In genomic region chr14:24093901-24094838, GRCh38 we compare ENCODE assay signal across 8 cellular contexts. TPM values are rescaled to one million over a fixed set of nuclear protein-coding genes. Genes with fewer than 3 reads are reported as not detected.
DNase-seq lines count a peak whose midpoint lies in the region; ATAC-seq and TF ChIP-seq lines count a peak whose summit lies in the region.

Gene PCK2, plus strand, starts transcription at chr14:24094311. Its CDS starts 95 bp downstream, at chr14:24094406.

- H3K27me3 Mint-ChIP-seq in activated CD8-positive, alpha-beta memory T cell treated with anti-CD3 and anti-CD28 coated beads, Interleukin-2, amount 10 ng/mL, durations not matched to agents 7 days and 5 days = no peaks in the 10 kb centered on the region
- H3K27me3 Mint-ChIP-seq in endothelial cell (ENCODE audit: unreplicated experiment) = peaks cover 10% of the 10 kb centered on the region
- H3K27me3 Mint-ChIP-seq in mesothelial cell of epicardium (ENCODE audit: low read depth) = no peaks in the 10 kb centered on the region

- peaks cover 33% of the 10 kb centered on the region for H3K4me1 Mint-ChIP-seq in activated CD8-positive, alpha-beta memory T cell treated with anti-CD3 and anti-CD28 coated beads, Interleukin-2, amount 10 ng/mL, durations not matched to agents 7 days and 5 days
- H3K4me1 Mint-ChIP-seq in endothelial cell (ENCODE audit: unreplicated experiment) = peaks cover 18% of the 10 kb centered on the region
- peaks cover 22% of the 10 kb centered on the region for H3K4me1 Mint-ChIP-seq in mesothelial cell of epicardium

- TF ChIP-seq CTCF in endothelial cell (IDR thresholded peaks at IDR 0.05; ENCODE audit: unreplicated experiment) = no peak
- TF ChIP-seq CTCF in mesothelial cell of epicardium (IDR thresholded peaks at IDR 0.05; ENCODE audit: unreplicated experiment) = no peak

- no peaks in the 10 kb centered on the region for H3K9me3 Mint-ChIP-seq in activated CD8-positive, alpha-beta memory T cell treated with anti-CD3 and anti-CD28 coated beads, Interleukin-2, amount 10 ng/mL, durations not matched to agents 7 days and 5 days (ENCODE audit: low read depth)
- H3K9me3 Mint-ChIP-seq in endothelial cell (ENCODE audit: unreplicated experiment) (no peaks in the 10 kb centered on the region), mesothelial cell of epicardium (no peaks in the 10 kb centered on the region)

- H3K4me3 Mint-ChIP-seq in activated CD8-positive, alpha-beta memory T cell treated with anti-CD3 and anti-CD28 coated beads, Interleukin-2, amount 10 ng/mL, durations not matched to agents 7 days and 5 days = peak within 1 kb of the TSS; percentile 99
- H3K4me3 Mint-ChIP-seq in endothelial cell (ENCODE audit: unreplicated experiment) = peak within 1 kb of the TSS; percentile 95
- peak within 1 kb of the TSS; percentile 81 for H3K4me3 Mint-ChIP-seq in mesothelial cell of epicardium

- peaks cover 22% of the 10 kb centered on the region for H3K36me3 Mint-ChIP-seq in activated CD8-positive, alpha-beta memory T cell treated with anti-CD3 and anti-CD28 coated beads, Interleukin-2, amount 10 ng/mL, durations not matched to agents 7 days and 5 days
- peaks cover 8% of the 10 kb centered on the region for H3K36me3 Mint-ChIP-seq in endothelial cell (ENCODE audit: low read depth, unreplicated experiment)
- H3K36me3 Mint-ChIP-seq in mesothelial cell of epicardium = no peaks in the 10 kb centered on the region

- DNase-seq in CD1c-positive myeloid dendritic cell (ENCODE audit: extremely low spot score) (peak; percentile 85), HT-29 (ENCODE audit: low spot score) (peak; percentile 77), NOMO-1 treated with dmso at 0.1 percent for 144 hours (lab: John Stamatoyannopoulos, UW; ENCODE audit: unreplicated experiment) (peak; percentile 86), endothelial cell (ENCODE audit: low spot score) (peak; percentile 63), mesothelial cell of epicardium (ENCODE audit: low spot score in 2 of 2, unreplicated experiment in 2 of 2) (peak; percentile 61 to 73)
- DNase-seq in activated CD8-positive, alpha-beta memory T cell treated with anti-CD3 and anti-CD28 coated beads, Interleukin-2, amount 10 ng/mL, durations not matched to agents 7 days and 5 days = peak; percentile 89
- DNase-seq in stimulated activated CD8-positive, alpha-beta memory T cell treated with anti-CD3 and anti-CD28 coated beads, Interleukin-2, amount 100 ng/mL, for 48 hours (ENCODE audit: low read depth in 2 of 2) = peak; percentile 85 to 88

- ATAC-seq in GM19463 (IDR thresholded peaks at IDR 0.05; ENCODE audit: unreplicated experiment) = peak; percentile 57
- peak; percentile 74 for ATAC-seq in activated CD8-positive, alpha-beta memory T cell treated with anti-CD3 and anti-CD28 coated beads, Interleukin-2, amount 10 ng/mL, durations not matched to agents 7 days and 5 days

- CTCF ChIA-PET in activated CD8-positive, alpha-beta memory T cell treated with anti-CD3 and anti-CD28 coated beads, Interleukin-2, amount 10 ng/mL, durations not matched to agents 7 days and 5 days (lab: Charles Lee) = interaction anchor here (0.7 to 12.1 kb wide), 15 partner anchors 9 to 535 kb away, joined by 3 to 225 read pairs (median 4); partner anchors contain the start of genes DCAF11, EMC9, IRF9 and NRL

- H3K27ac Mint-ChIP-seq in activated CD8-positive, alpha-beta memory T cell treated with anti-CD3 and anti-CD28 coated beads, Interleukin-2, amount 10 ng/mL, durations not matched to agents 7 days and 5 days = peak within 1 kb of the TSS; percentile 99
- H3K27ac Mint-ChIP-seq in endothelial cell (ENCODE audit: unreplicated experiment) = peak within 1 kb of the TSS; percentile 74
- H3K27ac Mint-ChIP-seq in mesothelial cell of epicardium = peak within 1 kb of the TSS; percentile 75

RNA-seq across cellular contexts. Expression of gene PCK2, which starts in this region (rescaled TPM):
- total RNA-seq in HT-29 (2014; rRNA removed; shearing (Covaris generic)) = 30.5 and 36.1 TPM in 2 replicates
- total RNA-seq in activated CD8-positive, alpha-beta memory T cell treated with anti-CD3 and anti-CD28 coated beads, Interleukin-2, amount 10 ng/mL, durations not matched to agents 7 days and 5 days = 10 to 100 TPM; 61.7 to 87.0 TPM
- 23.9 TPM for total RNA-seq in endothelial cell (ENCODE audit: unreplicated experiment)
- 18.9 to 22.2 TPM (median 20.6 TPM) in 3 replicates for total RNA-seq in mesothelial cell of epicardium

Comparison
In these comparisons a context has a peak if more than half of its experiments do, and no peak if none do; other contexts are left out.
1. Peak in every context shown above with its lines: DNase-seq and ATAC-seq.